ENCODE assay signal across 8 cellular contexts in genomic region chr19:50025022-50025793, GRCh38. TPM values are rescaled to one million over a fixed set of nuclear protein-coding genes. Genes with fewer than 3 reads are reported as not detected.
DNase-seq lines count a peak whose midpoint lies in the region; ATAC-seq and TF ChIP-seq lines count a peak whose summit lies in the region.

VRK3 (minus strand) TSS chr19:50025372; CDS start chr19:50016162, 9,210 bp downstream.

- peak within 1 kb of the TSS; percentile 44 for H3K27ac ChIP-seq in OCI-LY7 (ENCODE audit: low read depth, low read length, poor library complexity, severe bottlenecking)

- peak; percentile 72 for ATAC-seq in GM21526 (IDR thresholded peaks at IDR 0.05; ENCODE audit: low FRiP score, unreplicated experiment)

- peak within 1 kb of the TSS; percentile 98 for H3K27ac Mint-ChIP-seq in endothelial cell (ENCODE audit: unreplicated experiment)
- H3K27ac Mint-ChIP-seq in mesothelial cell of epicardium, result peak within 1 kb of the TSS; percentile 99

- H3K27me3 Mint-ChIP-seq in endothelial cell (ENCODE audit: unreplicated experiment) (peaks cover 16% of the 10 kb centered on the region), mesothelial cell of epicardium (ENCODE audit: low read depth) (no peaks in the 10 kb centered on the region)

- DNase-seq in DMS 273 treated with DMSO at 0.1 percent for 48 hours (lab: John Stamatoyannopoulos, UW) (peak; percentile 99), HuH-7.5 (ENCODE audit: low spot score) (peak; percentile 92), OCI-LY7 (ENCODE audit: low spot score) (peak; percentile 100), activated T-cell treated with anti-CD3 and anti-CD28 coated beads for 1 hour (ENCODE audit: low read depth) (peak; percentile 92), endothelial cell (ENCODE audit: low spot score) (peak; percentile 97), mesothelial cell of epicardium (ENCODE audit: low spot score in 2 of 2, unreplicated experiment in 2 of 2) (peak; percentile 96 to 99)
- peak; percentile 96 to 97 for DNase-seq in stimulated activated CD8-positive, alpha-beta memory T cell treated with anti-CD3 and anti-CD28 coated beads, Interleukin-15, amount 100 ng/mL, for 48 hours (ENCODE audit: low read depth in 2 of 2)

- intact Hi-C loops in OCI-LY7 (cut with micrococcal nuclease; ENCODE audit: unreplicated experiment), result no loop called here

- H3K4me3 Mint-ChIP-seq in endothelial cell (ENCODE audit: unreplicated experiment), result peak within 1 kb of the TSS; percentile 95
- H3K4me3 Mint-ChIP-seq in mesothelial cell of epicardium, result peak within 1 kb of the TSS; percentile 94

- H3K9me2 ChIP-seq in OCI-LY7 (ENCODE audit: insufficient read depth, low read length), result no peaks in the 10 kb centered on the region

- CTCF ChIA-PET in OCI-LY7 (lab: Charles Lee; ENCODE audit: unreplicated experiment), result no interaction called here

- H3K4me1 ChIP-seq in OCI-LY7 (ENCODE audit: insufficient read depth, low read length, poor library complexity, severe bottlenecking), result peaks cover 26% of the 10 kb centered on the region

- peaks cover 45% of the 10 kb centered on the region for H3K79me2 ChIP-seq in OCI-LY7 (ENCODE audit: insufficient read depth, low read depth, low read length)

- peak within 1 kb of the TSS; percentile 88 for H3K4me2 ChIP-seq in OCI-LY7 (ENCODE audit: low read length)

- H3K4me1 Mint-ChIP-seq in endothelial cell (ENCODE audit: unreplicated experiment) (peaks cover 20% of the 10 kb centered on the region), mesothelial cell of epicardium (peaks cover 26% of the 10 kb centered on the region)

- peaks cover 21% of the 10 kb centered on the region for H3K36me3 Mint-ChIP-seq in endothelial cell (ENCODE audit: low read depth, unreplicated experiment)
- H3K36me3 Mint-ChIP-seq in mesothelial cell of epicardium, result peaks cover 8% of the 10 kb centered on the region

- POLR2A ChIA-PET in OCI-LY7 (lab: Charles Lee), result interaction anchor here (0.6 to 0.8 kb wide), 2 partner anchors 33 to 304 kb away, joined by 3 to 5 read pairs; no protein-coding TSS in a partner anchor

- peak within 1 kb of the TSS; percentile 94 for H3K4me3 ChIP-seq in OCI-LY7 (ENCODE audit: low read depth, low read length, poor library complexity, severe bottlenecking)

- no peaks in the 10 kb centered on the region for H3K9me3 Mint-ChIP-seq in endothelial cell (ENCODE audit: unreplicated experiment)
- no peaks in the 10 kb centered on the region for H3K9me3 Mint-ChIP-seq in mesothelial cell of epicardium

- TF ChIP-seq CTCF in OCI-LY7 (conservative IDR thresholded peaks at IDR 0.05; ENCODE audit: low read length), result no peak
- TF ChIP-seq CTCF in endothelial cell (IDR thresholded peaks at IDR 0.05; ENCODE audit: unreplicated experiment), result no peak
- TF ChIP-seq CTCF in mesothelial cell of epicardium (IDR thresholded peaks at IDR 0.05; ENCODE audit: unreplicated experiment), result no peak

- no peaks in the 10 kb centered on the region for H4K20me1 ChIP-seq in OCI-LY7 (ENCODE audit: insufficient read depth, low read length)

- peaks cover 20% of the 10 kb centered on the region for H3K36me3 ChIP-seq in OCI-LY7 (ENCODE audit: insufficient read depth, low read length)

- BruUV-seq in OCI-LY7 (replicated peaks; lab: Mats Ljungman, UMichigan), result no TSS peak

- H3K9me3 ChIP-seq in OCI-LY7 (ENCODE audit: low read length), result peaks cover 8% of the 10 kb centered on the region; the same call in 1 of the 2 replicates

- H2AFZ ChIP-seq in OCI-LY7 (ENCODE audit: low read length), result peak within 1 kb of the TSS; percentile 86

RNA-seq across cellular contexts. Expression of gene VRK3, which starts in this region (rescaled TPM):
- 34.5 and 39.9 TPM in 2 replicates for total RNA-seq in OCI-LY7 (2014; rRNA removed; shearing (Covaris generic))
- 47.3 and 62.7 TPM in 2 replicates for total RNA-seq in OCI-LY7 (2022)
- total RNA-seq in endothelial cell (ENCODE audit: unreplicated experiment), result 51.2 TPM
- total RNA-seq in mesothelial cell of epicardium, result 40.1 to 42.0 TPM (median 40.6 TPM) in 3 replicates

Comparison
In these comparisons a context has a peak if more than half of its experiments do, and no peak if none do; other contexts are left out.
1. Peak in every context shown above with its lines: DNase-seq, ATAC-seq, H3K4me3 ChIP-seq and H3K27ac ChIP-seq.